ENCODE assay signal across 1 cellular context in genomic region chr17:28357061-28357900, GRCh38.
TF ChIP-seq lines count a peak whose summit lies in the region.

A gene with protein sequence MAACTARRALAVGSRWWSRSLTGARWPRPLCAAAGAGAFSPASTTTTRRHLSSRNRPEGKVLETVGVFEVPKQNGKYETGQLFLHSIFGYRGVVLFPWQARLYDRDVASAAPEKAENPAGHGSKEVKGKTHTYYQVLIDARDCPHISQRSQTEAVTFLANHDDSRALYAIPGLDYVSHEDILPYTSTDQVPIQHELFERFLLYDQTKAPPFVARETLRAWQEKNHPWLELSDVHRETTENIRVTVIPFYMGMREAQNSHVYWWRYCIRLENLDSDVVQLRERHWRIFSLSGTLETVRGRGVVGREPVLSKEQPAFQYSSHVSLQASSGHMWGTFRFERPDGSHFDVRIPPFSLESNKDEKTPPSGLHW (minus strand): TSS chr17:28357527. CDS start chr17:28357448, 79 bp downstream.

TF ChIP-seq in HepG2, 621 proteins besides CTCF, POLR2A, EP300 and RAD21 (continued from another document and continues in another):
- TF ChIP-seq ZMYM3 (CRISPR knock-in tag; IDR thresholded peaks at IDR 0.05) (no peak), ZNF609 (CRISPR knock-in tag; IDR thresholded peaks at IDR 0.05; ENCODE audit: borderline replicate concordance) (peak; percentile 54; the same call in 1 of the 2 replicates), KAT2B (IDR thresholded peaks at IDR 0.05; ENCODE audit: borderline replicate concordance, low read depth, low read length) (no peak), HCFC1 (IDR thresholded peaks at IDR 0.05; ENCODE audit: low read depth, low read length) (peak; percentile 71), SMARCC2 (IDR thresholded peaks at IDR 0.05) (no peak), SRSF1 (optimal IDR thresholded peaks at IDR 0.05; ENCODE audit: low read depth, low read length) (peak; percentile 64), ZNF44 (CRISPR knock-in tag; IDR thresholded peaks at IDR 0.05) (0 out of 2 replicates have a peak, but pooled peaks have one; percentile 73), ZNF800 (CRISPR knock-in tag; IDR thresholded peaks at IDR 0.05) (no peak), NBN (conservative IDR thresholded peaks at IDR 0.05) (no peak), MLLT10 (CRISPR knock-in tag; IDR thresholded peaks at IDR 0.05) (no peak), ZSCAN21 (CRISPR knock-in tag; IDR thresholded peaks at IDR 0.05; ENCODE audit: borderline replicate concordance) (peak; percentile 27), MXD1 (CRISPR knock-in tag; IDR thresholded peaks at IDR 0.05) (peak; percentile 73), ZNF761 (CRISPR knock-in tag; conservative IDR thresholded peaks at IDR 0.05) (no peak; the same call in 1 of the 2 replicates), TEAD3 (CRISPR knock-in tag; optimal IDR thresholded peaks at IDR 0.05; ENCODE audit: borderline replicate concordance) (peak; percentile 57), ZNF720 (CRISPR knock-in tag; IDR thresholded peaks at IDR 0.05) (no peak), RELA (CRISPR knock-in tag; IDR thresholded peaks at IDR 0.05) (no peak; the same call in 1 of the 2 replicates), FOSL1 (CRISPR knock-in tag; IDR thresholded peaks at IDR 0.05; ENCODE audit: borderline replicate concordance) (no peak), POLR2G (IDR thresholded peaks at IDR 0.05; ENCODE audit: low read depth, low read length) (peak; percentile 91), DPF2 (CRISPR knock-in tag; IDR thresholded peaks at IDR 0.05; ENCODE audit: borderline replicate concordance, low read depth) (no peak), ZGPAT (CRISPR knock-in tag; IDR thresholded peaks at IDR 0.05) (peak; percentile 88), LRRFIP1 (CRISPR knock-in tag; conservative IDR thresholded peaks at IDR 0.05) (no peak), RBFOX2 (IDR thresholded peaks at IDR 0.05; ENCODE audit: low read depth, low read length) (peak; percentile 97), ZNF550 (CRISPR knock-in tag; IDR thresholded peaks at IDR 0.05; ENCODE audit: borderline replicate concordance) (no peak), TOPORS (CRISPR knock-in tag; IDR thresholded peaks at IDR 0.05) (peak; percentile 96), ZNF629 (CRISPR knock-in tag; conservative IDR thresholded peaks at IDR 0.05) (0 out of 2 replicates have a peak, but pooled peaks have one; percentile 6), ZNF160 (CRISPR knock-in tag; IDR thresholded peaks at IDR 0.05) (no peak), ZNF101 (CRISPR knock-in tag; IDR thresholded peaks at IDR 0.05; ENCODE audit: borderline replicate concordance, low read depth) (0 out of 2 replicates have a peak, but pooled peaks have one; percentile 48), FOXA1 (IDR thresholded peaks at IDR 0.05) (no peak), FOXA1 (CRISPR knock-in tag; IDR thresholded peaks at IDR 0.05) (peak; percentile 53), ZNF501 (CRISPR knock-in tag; IDR thresholded peaks at IDR 0.05) (peak; percentile 94), JUN (CRISPR knock-in tag; IDR thresholded peaks at IDR 0.05) (0 out of 2 replicates have a peak, but pooled peaks have one; percentile 51), ZFYVE20 (CRISPR knock-in tag; IDR thresholded peaks at IDR 0.05; ENCODE audit: borderline replicate concordance, low read depth) (no peak), NAIF1 (CRISPR knock-in tag; IDR thresholded peaks at IDR 0.05; ENCODE audit: borderline replicate concordance) (peak; percentile 34; the same call in 1 of the 2 replicates), NFRKB (IDR thresholded peaks at IDR 0.05) (no peak), KDM4B (CRISPR knock-in tag; IDR thresholded peaks at IDR 0.05) (peak; percentile 76; the same call in 1 of the 2 replicates), NR2F6 (IDR thresholded peaks at IDR 0.05) (no peak), NR2F6 (CRISPR knock-in tag; IDR thresholded peaks at IDR 0.05) (peak; percentile 45; the same call in 1 of the 2 replicates), IKZF1 (IDR thresholded peaks at IDR 0.05) (no peak)
- TF ChIP-seq, protein P1, sequence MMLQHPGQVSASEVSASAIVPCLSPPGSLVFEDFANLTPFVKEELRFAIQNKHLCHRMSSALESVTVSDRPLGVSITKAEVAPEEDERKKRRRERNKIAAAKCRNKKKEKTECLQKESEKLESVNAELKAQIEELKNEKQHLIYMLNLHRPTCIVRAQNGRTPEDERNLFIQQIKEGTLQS (CRISPR knock-in tag; IDR thresholded peaks at IDR 0.05), result no peak
- TF ChIP-seq, protein P2, sequence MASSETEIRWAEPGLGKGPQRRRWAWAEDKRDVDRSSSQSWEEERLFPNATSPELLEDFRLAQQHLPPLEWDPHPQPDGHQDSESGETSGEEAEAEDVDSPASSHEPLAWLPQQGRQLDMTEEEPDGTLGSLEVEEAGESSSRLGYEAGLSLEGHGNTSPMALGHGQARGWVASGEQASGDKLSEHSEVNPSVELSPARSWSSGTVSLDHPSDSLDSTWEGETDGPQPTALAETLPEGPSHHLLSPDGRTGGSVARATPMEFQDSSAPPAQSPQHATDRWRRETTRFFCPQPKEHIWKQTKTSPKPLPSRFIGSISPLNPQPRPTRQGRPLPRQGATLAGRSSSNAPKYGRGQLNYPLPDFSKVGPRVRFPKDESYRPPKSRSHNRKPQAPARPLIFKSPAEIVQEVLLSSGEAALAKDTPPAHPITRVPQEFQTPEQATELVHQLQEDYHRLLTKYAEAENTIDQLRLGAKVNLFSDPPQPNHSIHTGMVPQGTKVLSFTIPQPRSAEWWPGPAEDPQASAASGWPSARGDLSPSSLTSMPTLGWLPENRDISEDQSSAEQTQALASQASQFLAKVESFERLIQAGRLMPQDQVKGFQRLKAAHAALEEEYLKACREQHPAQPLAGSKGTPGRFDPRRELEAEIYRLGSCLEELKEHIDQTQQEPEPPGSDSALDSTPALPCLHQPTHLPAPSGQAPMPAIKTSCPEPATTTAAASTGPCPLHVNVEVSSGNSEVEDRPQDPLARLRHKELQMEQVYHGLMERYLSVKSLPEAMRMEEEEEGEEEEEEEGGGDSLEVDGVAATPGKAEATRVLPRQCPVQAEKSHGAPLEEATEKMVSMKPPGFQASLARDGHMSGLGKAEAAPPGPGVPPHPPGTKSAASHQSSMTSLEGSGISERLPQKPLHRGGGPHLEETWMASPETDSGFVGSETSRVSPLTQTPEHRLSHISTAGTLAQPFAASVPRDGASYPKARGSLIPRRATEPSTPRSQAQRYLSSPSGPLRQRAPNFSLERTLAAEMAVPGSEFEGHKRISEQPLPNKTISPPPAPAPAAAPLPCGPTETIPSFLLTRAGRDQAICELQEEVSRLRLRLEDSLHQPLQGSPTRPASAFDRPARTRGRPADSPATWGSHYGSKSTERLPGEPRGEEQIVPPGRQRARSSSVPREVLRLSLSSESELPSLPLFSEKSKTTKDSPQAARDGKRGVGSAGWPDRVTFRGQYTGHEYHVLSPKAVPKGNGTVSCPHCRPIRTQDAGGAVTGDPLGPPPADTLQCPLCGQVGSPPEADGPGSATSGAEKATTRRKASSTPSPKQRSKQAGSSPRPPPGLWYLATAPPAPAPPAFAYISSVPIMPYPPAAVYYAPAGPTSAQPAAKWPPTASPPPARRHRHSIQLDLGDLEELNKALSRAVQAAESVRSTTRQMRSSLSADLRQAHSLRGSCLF (CRISPR knock-in tag; IDR thresholded peaks at IDR 0.05; ENCODE audit: borderline replicate concordance), result 0 out of 2 replicates have a peak, but pooled peaks have one; percentile 39
- TF ChIP-seq, protein P3, sequence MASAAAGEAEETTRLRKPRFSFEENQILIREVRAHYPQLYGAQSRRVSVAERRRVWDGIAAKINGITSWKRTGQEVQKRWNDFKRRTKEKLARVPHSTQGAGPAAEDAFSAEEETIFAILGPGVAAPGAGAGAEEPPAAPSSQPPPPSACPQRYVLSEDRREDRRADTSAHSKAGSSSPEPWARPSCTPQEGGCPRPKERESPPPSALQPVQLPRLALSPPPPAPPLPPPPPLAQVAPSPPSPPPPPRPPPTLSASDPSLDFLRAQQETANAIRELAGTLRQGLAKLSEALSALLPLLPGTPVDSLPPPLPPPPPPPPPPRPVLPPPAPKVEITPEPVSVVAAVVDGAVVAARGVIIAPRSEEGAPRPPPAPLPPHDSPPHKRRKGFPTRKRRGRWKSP (CRISPR knock-in tag; IDR thresholded peaks at IDR 0.05), result no peak
- TF ChIP-seq, protein P4, sequence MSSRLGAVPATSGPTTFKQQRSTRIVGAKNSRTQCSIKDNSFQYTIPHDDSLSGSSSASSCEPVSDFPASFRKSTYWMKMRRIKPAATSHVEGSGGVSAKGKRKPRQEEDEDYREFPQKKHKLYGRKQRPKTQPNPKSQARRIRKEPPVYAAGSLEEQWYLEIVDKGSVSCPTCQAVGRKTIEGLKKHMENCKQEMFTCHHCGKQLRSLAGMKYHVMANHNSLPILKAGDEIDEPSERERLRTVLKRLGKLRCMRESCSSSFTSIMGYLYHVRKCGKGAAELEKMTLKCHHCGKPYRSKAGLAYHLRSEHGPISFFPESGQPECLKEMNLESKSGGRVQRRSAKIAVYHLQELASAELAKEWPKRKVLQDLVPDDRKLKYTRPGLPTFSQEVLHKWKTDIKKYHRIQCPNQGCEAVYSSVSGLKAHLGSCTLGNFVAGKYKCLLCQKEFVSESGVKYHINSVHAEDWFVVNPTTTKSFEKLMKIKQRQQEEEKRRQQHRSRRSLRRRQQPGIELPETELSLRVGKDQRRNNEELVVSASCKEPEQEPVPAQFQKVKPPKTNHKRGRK (CRISPR knock-in tag; IDR thresholded peaks at IDR 0.05), result no peak
